In the genomic region with DNA sequence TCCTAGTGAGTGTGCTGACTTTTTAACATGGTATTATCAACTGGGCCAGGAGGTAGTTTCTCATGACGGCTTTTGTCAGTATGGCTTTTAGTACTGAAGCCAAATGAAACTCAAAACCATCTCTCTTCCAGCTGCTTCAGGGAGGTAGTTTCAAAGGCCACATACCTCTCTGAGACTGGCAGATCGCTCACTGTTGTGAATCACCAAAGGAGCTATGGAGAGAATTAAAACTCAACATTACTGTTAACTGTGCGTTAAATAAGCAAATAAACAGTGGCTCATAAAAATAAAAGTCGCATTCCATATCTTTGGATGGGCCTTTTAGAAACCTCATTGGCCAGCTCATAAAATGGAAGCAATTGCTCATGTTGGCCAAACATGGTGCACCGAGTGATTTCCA, we compare ENCODE assay signal across 1 cellular context.
TF ChIP-seq lines count a peak whose summit lies in the region.

No MANE protein-coding gene starts in this region.

TF ChIP-seq in HEK293, 187 proteins besides CTCF, POLR2A, EP300 and RAD21 (continued from another document):
- TF ChIP-seq ZNF169 (tag by site-specific recombination; IDR thresholded peaks at IDR 0.05) (no peak), ZNF174 (tag by site-specific recombination; IDR thresholded peaks at IDR 0.05) (no peak), ZNF155 (tag by site-specific recombination; IDR thresholded peaks at IDR 0.05) (no peak), HOXA7 (CRISPR knock-in tag; IDR thresholded peaks at IDR 0.05; ENCODE audit: borderline replicate concordance) (no peak), ZNF623 (tag by site-specific recombination; IDR thresholded peaks at IDR 0.05) (no peak), ZNF157 (tag by site-specific recombination; IDR thresholded peaks at IDR 0.05) (no peak), ZNF221 (tag by site-specific recombination; IDR thresholded peaks at IDR 0.05; ENCODE audit: borderline replicate concordance) (no peak), ZNF311 (tag by site-specific recombination; IDR thresholded peaks at IDR 0.05; ENCODE audit: borderline replicate concordance) (no peak), ZNF530 (tag by site-specific recombination; IDR thresholded peaks at IDR 0.05; ENCODE audit: low read depth) (no peak)
- TF ChIP-seq, protein P1, sequence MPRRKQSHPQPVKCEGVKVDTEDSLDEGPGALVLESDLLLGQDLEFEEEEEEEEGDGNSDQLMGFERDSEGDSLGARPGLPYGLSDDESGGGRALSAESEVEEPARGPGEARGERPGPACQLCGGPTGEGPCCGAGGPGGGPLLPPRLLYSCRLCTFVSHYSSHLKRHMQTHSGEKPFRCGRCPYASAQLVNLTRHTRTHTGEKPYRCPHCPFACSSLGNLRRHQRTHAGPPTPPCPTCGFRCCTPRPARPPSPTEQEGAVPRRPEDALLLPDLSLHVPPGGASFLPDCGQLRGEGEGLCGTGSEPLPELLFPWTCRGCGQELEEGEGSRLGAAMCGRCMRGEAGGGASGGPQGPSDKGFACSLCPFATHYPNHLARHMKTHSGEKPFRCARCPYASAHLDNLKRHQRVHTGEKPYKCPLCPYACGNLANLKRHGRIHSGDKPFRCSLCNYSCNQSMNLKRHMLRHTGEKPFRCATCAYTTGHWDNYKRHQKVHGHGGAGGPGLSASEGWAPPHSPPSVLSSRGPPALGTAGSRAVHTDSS (tag by site-specific recombination; IDR thresholded peaks at IDR 0.05), result no peak
- TF ChIP-seq, protein P2, sequence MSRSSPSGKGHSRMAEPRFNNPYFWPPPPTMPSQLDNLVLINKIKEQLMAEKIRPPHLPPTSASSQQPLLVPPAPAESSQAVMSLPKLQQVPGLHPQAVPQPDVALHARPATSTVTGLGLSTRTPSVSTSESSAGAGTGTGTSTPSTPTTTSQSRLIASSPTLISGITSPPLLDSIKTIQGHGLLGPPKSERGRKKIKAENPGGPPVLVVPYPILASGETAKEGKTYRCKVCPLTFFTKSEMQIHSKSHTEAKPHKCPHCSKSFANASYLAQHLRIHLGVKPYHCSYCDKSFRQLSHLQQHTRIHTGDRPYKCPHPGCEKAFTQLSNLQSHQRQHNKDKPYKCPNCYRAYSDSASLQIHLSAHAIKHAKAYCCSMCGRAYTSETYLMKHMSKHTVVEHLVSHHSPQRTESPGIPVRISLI (tag by site-specific recombination; IDR thresholded peaks at IDR 0.05), result no peak
- TF ChIP-seq, protein P3, sequence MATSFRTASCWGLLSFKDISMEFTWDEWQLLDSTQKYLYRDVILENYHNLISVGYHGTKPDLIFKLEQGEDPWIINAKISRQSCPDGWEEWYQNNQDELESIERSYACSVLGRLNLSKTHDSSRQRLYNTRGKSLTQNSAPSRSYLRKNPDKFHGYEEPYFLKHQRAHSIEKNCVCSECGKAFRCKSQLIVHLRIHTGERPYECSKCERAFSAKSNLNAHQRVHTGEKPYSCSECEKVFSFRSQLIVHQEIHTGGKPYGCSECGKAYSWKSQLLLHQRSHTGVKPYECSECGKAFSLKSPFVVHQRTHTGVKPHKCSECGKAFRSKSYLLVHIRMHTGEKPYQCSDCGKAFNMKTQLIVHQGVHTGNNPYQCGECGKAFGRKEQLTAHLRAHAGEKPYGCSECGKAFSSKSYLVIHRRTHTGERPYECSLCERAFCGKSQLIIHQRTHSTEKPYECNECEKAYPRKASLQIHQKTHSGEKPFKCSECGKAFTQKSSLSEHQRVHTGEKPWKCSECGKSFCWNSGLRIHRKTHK (tag by site-specific recombination; IDR thresholded peaks at IDR 0.05), result no peak
